Comparison of ENCODE assay signal across 11 cellular contexts in the genomic region with DNA sequence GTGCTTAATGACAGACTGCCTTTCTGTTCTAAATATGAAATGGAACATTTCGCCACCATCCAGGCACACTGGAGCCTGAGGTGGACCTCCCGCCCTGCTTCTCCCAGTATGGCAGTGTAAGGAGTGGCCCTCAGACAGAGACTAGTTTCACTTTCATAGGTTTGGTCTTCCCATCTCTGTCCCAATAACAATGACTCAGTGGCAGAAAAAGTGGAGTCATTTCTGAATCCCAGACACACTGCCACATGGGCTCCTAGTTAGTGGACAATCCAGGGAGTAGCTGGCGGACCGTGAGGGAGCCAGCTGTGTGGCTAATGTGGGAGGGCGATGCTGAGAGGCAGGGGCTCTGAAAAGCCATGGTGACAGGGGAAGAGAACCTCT.
DNase-seq lines count a peak whose midpoint lies in the region; TF ChIP-seq lines count a peak whose summit lies in the region.
"Had no signal": no experiment of that assay in that cellular context is flagged by ENCODE, and none has a peak within 500 bp of the region (broad histone marks: within the 10 kb centered on the region; RNA-seq: fewer than 3 reads in every experiment).

No MANE protein-coding gene starts in this region.

- H3K9me2 ChIP-seq in PC-9 (ENCODE audit: insufficient read depth), result no peaks in the 10 kb centered on the region

- H3K9me3 ChIP-seq in PC-9 (ENCODE audit: insufficient read depth, low read depth), result no peaks in the 10 kb centered on the region
- H3K9me3 ChIP-seq in trophoblast cell (ENCODE audit: insufficient read depth, low read depth, low read length), result no peaks in the 10 kb centered on the region

- H3K36me3 ChIP-seq in PC-9 (ENCODE audit: low read depth) (no peaks in the 10 kb centered on the region), trophoblast cell (ENCODE audit: control insufficient read depth in 1 of 2, insufficient read depth in 2 of 2, low read length in 2 of 2) (no peaks in the 10 kb centered on the region)

- H3K79me2 ChIP-seq in PC-9 (ENCODE audit: low read depth) (no peaks in the 10 kb centered on the region), trophoblast cell (ENCODE audit: control insufficient read depth, insufficient read depth, low read length, poor library complexity) (peaks cover 7% of the 10 kb centered on the region)

- peak overlapping the region; percentile 84 for H2BK12ac ChIP-seq in trophoblast cell (ENCODE audit: low read length)

- POLR2A ChIA-PET in PC-9 (lab: Charles Lee; ENCODE audit: unreplicated experiment), result interaction anchor here (0.7 kb wide), 1 partner anchor 72 kb away, joined by 3 read pairs; no protein-coding TSS in a partner anchor

- H3K9ac ChIP-seq in trophoblast cell (ENCODE audit: low read length), result no peak overlapping the region

- peak overlapping the region in 1 of 5 donors; percentile 33 for H3K4me3 Mint-ChIP-seq in immature natural killer cell
- H3K4me3 Mint-ChIP-seq: activated CD4-positive, alpha-beta T cell treated with anti-CD3 and anti-CD28 coated beads, Interleukin-2, amount 10 ng/mL, durations not matched to agents 7 days and 5 days had no signal

- no CpG with 5 or more reads among the region's 5 CpGs for WGBS in trophoblast cell (ENCODE audit: extremely low coverage, insufficient coverage, insufficient read length)

- H3K27me3 Mint-ChIP-seq in immature natural killer cell (ENCODE audit: low read depth in 3 of 3), result peaks cover 6 to 11% (median 8%) of the 10 kb centered on the region in 3 donors
- H3K27me3 Mint-ChIP-seq: activated CD4-positive, alpha-beta T cell treated with anti-CD3 and anti-CD28 coated beads, Interleukin-2, amount 10 ng/mL, durations not matched to agents 7 days and 5 days had no signal

- H4K12ac ChIP-seq in trophoblast cell (ENCODE audit: low read depth, low read length), result no peak overlapping the region

- peak overlapping the region; percentile 76 for H4K91ac ChIP-seq in trophoblast cell (ENCODE audit: low read depth, low read length)

- no peaks in the 10 kb centered on the region for H3K4me1 Mint-ChIP-seq in immature natural killer cell

- no peaks in the 10 kb centered on the region for H4K20me1 ChIP-seq in PC-9 (ENCODE audit: insufficient read depth)

- H2BK5ac ChIP-seq in trophoblast cell (ENCODE audit: low read depth, low read length, poor library complexity), result peak overlapping the region; percentile 28

- no peaks in the 10 kb centered on the region for H3K9me3 Mint-ChIP-seq in immature natural killer cell
- H3K9me3 Mint-ChIP-seq: activated CD4-positive, alpha-beta T cell treated with anti-CD3 and anti-CD28 coated beads, Interleukin-2, amount 10 ng/mL, durations not matched to agents 7 days and 5 days had no signal

- TF ChIP-seq CTCF in PC-9 (conservative IDR thresholded peaks at IDR 0.05) (no peak), epithelial cell of esophagus (IDR thresholded peaks at IDR 0.05; ENCODE audit: insufficient read depth, low read depth, low read length, missing control alignments) (no peak)

- no peak overlapping the region for H3K4me3 ChIP-seq in PC-9
- H3K4me3 ChIP-seq in epithelial cell of esophagus (ENCODE audit: low read length), result no peak overlapping the region
- no peak overlapping the region for H3K4me3 ChIP-seq in trophoblast cell (ENCODE audit: low read depth, low read length)

- H3K4me2 ChIP-seq in PC-9, result peak overlapping the region; percentile 46
- H3K4me2 ChIP-seq in trophoblast cell (ENCODE audit: low read length), result no peak overlapping the region

- H3K4ac ChIP-seq in trophoblast cell (ENCODE audit: low read depth, low read length), result no peak overlapping the region

- peak overlapping the region; percentile 10; the same call in 1 of the 2 replicates for H2AFZ ChIP-seq in PC-9
- H2AFZ ChIP-seq in trophoblast cell (ENCODE audit: insufficient read depth, low read length, poor library complexity), result no peak overlapping the region

- DNase-seq in GM03348 (ENCODE audit: low spot score), result peak; percentile 68
- DNase-seq in PC-9, result peak; percentile 37 to 79
- peak; percentile 88 for DNase-seq in epithelial cell of esophagus (ENCODE audit: low read depth)
- peak; percentile 47 to 56 for DNase-seq in trophoblast cell
- DNase-seq in occipital lobe (lab: John Stamatoyannopoulos, UW), result no peak
- no peak for DNase-seq in immature natural killer cell
- no peak for DNase-seq in DMS153 treated with DMSO at 0.1 percent for 48 hours (lab: John Stamatoyannopoulos, UW; ENCODE audit: unreplicated experiment)
- DNase-seq in stimulated activated naive CD4-positive, alpha-beta T cell (lab: John Stamatoyannopoulos, UW), result no peak
- DNase-seq: activated CD4-positive, alpha-beta T cell treated with anti-CD3 and anti-CD28 coated beads, Interleukin-2, amount 10 ng/mL, durations not matched to agents 7 days and 5 days; cerebellar nuclear complex; posterior cingulate gyrus had no signal

- H2AK5ac ChIP-seq in trophoblast cell (ENCODE audit: low read length), result no peak overlapping the region

- no TSS peak for BruUV-seq in PC-9 (replicated peaks; lab: Mats Ljungman, UMichigan)

- intact Hi-C loops in PC-9 (cut with micrococcal nuclease; ENCODE audit: unreplicated experiment), result no loop called here

- H3K4me1 ChIP-seq in PC-9 (replicated peaks; ENCODE audit: insufficient read depth) (peaks cover 78% of the 10 kb centered on the region), trophoblast cell (ENCODE audit: control insufficient read depth in 1 of 2, insufficient read depth in 2 of 2, low read length in 2 of 2) (peaks cover 26 to 34% of the 10 kb centered on the region in 2 experiments)

- peaks cover 45% of the 10 kb centered on the region for H3K79me1 ChIP-seq in trophoblast cell (ENCODE audit: low read length)

- CTCF ChIA-PET in PC-9 (lab: Charles Lee), result no interaction called here

- peaks cover 59% of the 10 kb centered on the region for H3F3A ChIP-seq in PC-9 (ENCODE audit: insufficient read depth, low read depth)

- H3K36me3 Mint-ChIP-seq in immature natural killer cell, result no peaks in the 10 kb centered on the region

- H3K27ac Mint-ChIP-seq in immature natural killer cell, result no peak overlapping the region
- H3K27ac Mint-ChIP-seq: activated CD4-positive, alpha-beta T cell treated with anti-CD3 and anti-CD28 coated beads, Interleukin-2, amount 10 ng/mL, durations not matched to agents 7 days and 5 days had no signal

- peak overlapping the region; percentile 12 for H3K14ac ChIP-seq in trophoblast cell (ENCODE audit: low read length)

- H2BK120ac ChIP-seq in trophoblast cell (ENCODE audit: insufficient read depth, low read length, poor library complexity), result peak overlapping the region; percentile 43

- H4K8ac ChIP-seq in trophoblast cell (ENCODE audit: low read depth, low read length), result peak overlapping the region; percentile 51

- H3K23ac ChIP-seq in trophoblast cell (ENCODE audit: low read length), result no peak overlapping the region

- H3K27ac ChIP-seq in PC-9 (peak overlapping the region; percentile 79), trophoblast cell (ENCODE audit: low read depth, low read length) (peak overlapping the region; percentile 43)

- peak overlapping the region; percentile 19 for H3K18ac ChIP-seq in trophoblast cell (ENCODE audit: low read length)

- no peaks in the 10 kb centered on the region for H3K27me3 ChIP-seq in PC-9 (ENCODE audit: insufficient read depth, low read depth)
- no peaks in the 10 kb centered on the region for H3K27me3 ChIP-seq in trophoblast cell (ENCODE audit: insufficient read depth, low read length)

Comparison
In these comparisons a context has a peak if more than half of its experiments do, and no peak if none do; other contexts are left out.
1. DNase-seq: peak in GM03348 (single experiment), PC-9 (2 of 2), epithelial cell of esophagus (single experiment) and trophoblast cell (2 of 2); none in occipital lobe (single experiment), immature natural killer cell (0 of 3), DMS153 treated with DMSO at 0.1 percent for 48 hours (single experiment) and stimulated activated naive CD4-positive, alpha-beta T cell (0 of 6).